Comparison of ENCODE assay signal across 8 cellular contexts in genomic region chr2:133148187-133148586, GRCh38.
"Had no signal": no experiment of that assay in that cellular context is flagged by ENCODE, and none has a peak within 500 bp of the region (broad histone marks: within the 10 kb centered on the region; RNA-seq: fewer than 3 reads in every experiment).

No MANE protein-coding gene starts in this region.

- H3K4me3 ChIP-seq: GM12878 had no signal

- ATAC-seq: GM12878 had no signal

- DNase-seq: GDM1, GF-D8 had no signal

- FAIRE-seq: G401.6, GM12878, GM12891, GM12892, GM18507, GM19239 had no signal
